ENCODE assay signal across 29 cellular contexts in the genomic region with DNA sequence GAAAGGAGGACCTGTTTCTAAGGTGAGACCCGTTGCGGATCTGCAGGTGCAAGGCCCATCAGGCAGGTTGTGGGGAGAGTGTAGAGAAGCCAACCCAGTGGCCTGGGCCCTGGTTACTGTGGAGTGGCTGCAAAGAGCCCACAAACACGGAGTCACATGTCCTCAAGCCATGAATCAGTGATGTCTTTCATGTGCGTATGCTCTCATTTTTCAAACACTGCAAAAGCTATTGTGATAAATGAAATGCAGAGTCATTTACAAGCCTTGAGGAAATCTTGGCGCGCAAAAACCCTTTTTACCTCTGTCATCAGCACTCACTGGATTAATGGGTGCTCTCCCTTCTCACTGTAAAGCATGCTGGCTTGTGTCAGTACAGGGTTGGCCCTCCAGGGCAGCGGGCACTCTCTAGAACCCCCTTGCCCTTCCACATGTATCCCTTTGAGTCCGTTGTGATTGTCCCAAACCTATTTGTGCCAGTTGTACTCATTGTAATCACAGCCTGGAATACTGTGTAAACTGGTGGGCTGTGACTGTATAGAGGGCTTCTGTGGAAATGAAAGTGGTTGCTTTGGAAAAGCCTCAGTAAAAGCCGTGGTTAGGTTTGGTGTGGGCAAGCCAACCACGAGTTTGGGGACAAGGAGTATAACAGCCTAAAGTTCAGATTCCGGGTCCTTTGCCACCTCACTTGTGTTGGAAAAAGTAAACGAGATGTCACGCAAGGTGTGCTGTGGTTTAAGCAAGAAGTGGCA. TPM values are rescaled to one million over a fixed set of nuclear protein-coding genes. Genes with fewer than 3 reads are reported as not detected.
DNase-seq lines count a peak whose midpoint lies in the region; ATAC-seq and TF ChIP-seq lines count a peak whose summit lies in the region.
"Had no signal": no experiment of that assay in that cellular context is flagged by ENCODE, and none has a peak within 500 bp of the region (broad histone marks: within the 10 kb centered on the region; RNA-seq: fewer than 3 reads in every experiment).

No MANE protein-coding gene starts in this region.

- ATAC-seq in upper lobe of right lung: no peak
- ATAC-seq: activated CD4-positive, CD25-positive, alpha-beta regulatory T cell treated with anti-CD3 and anti-CD28 coated beads, Interleukin-2, amount 50 U/mL, for 24 hours; effector memory CD8-positive, alpha-beta T cell had no signal

- intact Hi-C loops in dorsolateral prefrontal cortex (cut with DNase I): loop anchor here in 1 of 2 donors (2.0 kb wide), 1 partner anchor 18 kb away; no protein-coding TSS in a partner anchor
- intact Hi-C loops in upper lobe of right lung (cut with DNase I): no loop called here

- no peak overlapping the region for H3K4me3 Mint-ChIP-seq in stimulated activated naive CD8-positive, alpha-beta T cell treated with anti-CD3 and anti-CD28 coated beads, Interleukin-15, Interleukin-2, amounts not matched to agents 100 ng/mL and 50 ng/mL, for 24 hours
- H3K4me3 Mint-ChIP-seq: activated naive CD4-positive, alpha-beta T cell treated with anti-CD3 and anti-CD28 coated beads for 36 hours; effector memory CD8-positive, alpha-beta T cell; nephron had no signal

- H3K27ac ChIP-seq in dorsolateral prefrontal cortex: peak overlapping the region in 58 of 59 donors; percentile 23 to 93 (median 81)
- no peak overlapping the region for H3K27ac ChIP-seq in upper lobe of right lung
- H3K27ac ChIP-seq: colonic mucosa, pancreas, right atrium auricular region, RWPE1, testis had no signal

- H3K36me3 ChIP-seq in upper lobe of right lung: no peaks in the 10 kb centered on the region
- H3K36me3 ChIP-seq: colonic mucosa, pancreas, right atrium auricular region had no signal

- no peaks in the 10 kb centered on the region for H3K9me3 Mint-ChIP-seq in stimulated activated naive CD8-positive, alpha-beta T cell treated with anti-CD3 and anti-CD28 coated beads, Interleukin-15, Interleukin-2, amounts not matched to agents 100 ng/mL and 50 ng/mL, for 24 hours
- H3K9me3 Mint-ChIP-seq: activated naive CD4-positive, alpha-beta T cell treated with anti-CD3 and anti-CD28 coated beads for 36 hours; effector memory CD8-positive, alpha-beta T cell; nephron had no signal

- peak; percentile 11 for DNase-seq in activated CD4-positive, alpha-beta T cell treated with anti-CD3 and anti-CD28 coated beads for 48 hours
- no peak for DNase-seq in activated CD4-positive, alpha-beta T cell treated with anti-CD3 and anti-CD28 coated beads, Interleukin-2, amount 50 U/mL, for 1 hour
- peak; percentile 35 for DNase-seq in COLO668 (lab: John Stamatoyannopoulos, UW; ENCODE audit: unreplicated experiment)
- DNase-seq in dorsolateral prefrontal cortex: no peak
- DNase-seq in activated CD4-positive, CD25-positive, alpha-beta regulatory T cell (lab: John Stamatoyannopoulos, UW): no peak
- DNase-seq in upper lobe of right lung: no peak
- no peak for DNase-seq in NCI-H526 treated with DMSO at 0.1 percent for 48 hours (lab: John Stamatoyannopoulos, UW)
- DNase-seq: activated naive CD4-positive, alpha-beta T cell treated with anti-CD3 and anti-CD28 coated beads for 36 hours; colonic mucosa; DMS53; effector memory CD8-positive, alpha-beta T cell; erythroblast; GDM1; H7; IMR-90; kidney glomerular epithelial cell; NCI-H1048; NCI-H1694; NCI-H2171 treated with DMSO at 0.1 percent for 48 hours; NCI-H526; T-helper 1 cell; testis had no signal

- no peaks in the 10 kb centered on the region for H3K9me3 ChIP-seq in upper lobe of right lung
- H3K9me3 ChIP-seq: colonic mucosa, pancreas, right atrium auricular region, testis had no signal

- H3K27me3 Mint-ChIP-seq in stimulated activated naive CD8-positive, alpha-beta T cell treated with anti-CD3 and anti-CD28 coated beads, Interleukin-15, Interleukin-2, amounts not matched to agents 100 ng/mL and 50 ng/mL, for 24 hours: no peaks in the 10 kb centered on the region

- H3K4me1 ChIP-seq in upper lobe of right lung: no peaks in the 10 kb centered on the region
- H3K4me1 ChIP-seq: colonic mucosa, pancreas, testis had no signal

- H3K36me3 Mint-ChIP-seq in stimulated activated naive CD8-positive, alpha-beta T cell treated with anti-CD3 and anti-CD28 coated beads, Interleukin-15, Interleukin-2, amounts not matched to agents 100 ng/mL and 50 ng/mL, for 24 hours (ENCODE audit: low read depth): no peaks in the 10 kb centered on the region

- H3K27me3 ChIP-seq in dorsolateral prefrontal cortex: no peaks in the 10 kb centered on the region
- H3K27me3 ChIP-seq in upper lobe of right lung: no peaks in the 10 kb centered on the region
- H3K27me3 ChIP-seq: colonic mucosa, pancreas, right atrium auricular region, testis had no signal

- peak overlapping the region in 1 of 59 donors; percentile 26 for H3K4me3 ChIP-seq in dorsolateral prefrontal cortex
- H3K4me3 ChIP-seq in upper lobe of right lung: no peak overlapping the region
- H3K4me3 ChIP-seq: colonic mucosa, lung, pancreas, right atrium auricular region, testis had no signal

- no peak for TF ChIP-seq CTCF in dorsolateral prefrontal cortex (IDR thresholded peaks at IDR 0.05 in 54 of 56, conservative IDR thresholded peaks at IDR 0.05 in 2 of 56; ENCODE audit: low read depth in 1 of 56, partially characterized antibody in 56 of 56)
- no peak for TF ChIP-seq CTCF in upper lobe of right lung (IDR thresholded peaks at IDR 0.05)

- peaks cover 9% of the 10 kb centered on the region for H3K4me1 Mint-ChIP-seq in stimulated activated naive CD8-positive, alpha-beta T cell treated with anti-CD3 and anti-CD28 coated beads, Interleukin-15, Interleukin-2, amounts not matched to agents 100 ng/mL and 50 ng/mL, for 24 hours (ENCODE audit: low read depth)
- H3K4me1 Mint-ChIP-seq: nephron had no signal

- H3K27ac Mint-ChIP-seq in stimulated activated naive CD8-positive, alpha-beta T cell treated with anti-CD3 and anti-CD28 coated beads, Interleukin-15, Interleukin-2, amounts not matched to agents 100 ng/mL and 50 ng/mL, for 24 hours: peak overlapping the region; percentile 61
- H3K27ac Mint-ChIP-seq: activated naive CD4-positive, alpha-beta T cell treated with anti-CD3 and anti-CD28 coated beads for 36 hours; effector memory CD8-positive, alpha-beta T cell; nephron had no signal

RNA-seq across cellular contexts. Expression of a gene that starts 10.4 kb away (rescaled TPM):
- total RNA-seq in dorsolateral prefrontal cortex (100 to 1,000 TPM in 10 of 120 experiments, 10 to 100 TPM in 110; 66.2 to 113 (median 85.3) TPM), upper lobe of right lung (3.0 TPM)

Comparison
In these comparisons a context has a peak if more than half of its experiments do, and no peak if none do; other contexts are left out.
1. DNase-seq: peak in activated CD4-positive, alpha-beta T cell treated with anti-CD3 and anti-CD28 coated beads for 48 hours (single experiment) and COLO668 (single experiment); none in activated CD4-positive, alpha-beta T cell treated with anti-CD3 and anti-CD28 coated beads, Interleukin-2, amount 50 U/mL, for 1 hour (single experiment), dorsolateral prefrontal cortex (0 of 10), activated CD4-positive, CD25-positive, alpha-beta regulatory T cell (0 of 4), upper lobe of right lung (single experiment) and NCI-H526 treated with DMSO at 0.1 percent for 48 hours (single experiment).
2. RNA of a gene that starts 10.4 kb away (total RNA-seq): 66.2 to 113 TPM in dorsolateral prefrontal cortex; 3.0 TPM in upper lobe of right lung (single experiment); every median in the first group is over 10 times any median in the second.